ENCODE assay signal across 21 cellular contexts in genomic region chr13:34776984-34777913, GRCh38.
DNase-seq lines count a peak whose midpoint lies in the region; ATAC-seq, FAIRE-seq and TF ChIP-seq lines count a peak whose summit lies in the region.
"Had no signal": no experiment of that assay in that cellular context is flagged by ENCODE, and none has a peak within 500 bp of the region (broad histone marks: within the 10 kb centered on the region; RNA-seq: fewer than 3 reads in every experiment).

No MANE protein-coding gene starts in this region.

- H3K9ac ChIP-seq in H1 (replicated peaks in 1 of 4; ENCODE audit: extremely low read depth in 1 of 4, low read depth in 3 of 4, low read length in 3 of 4) (no peak overlapping the region), mesendoderm (ENCODE audit: low read length) (no peak overlapping the region)
- H3K9ac ChIP-seq: BLaER1 had no signal

- H4K20me1 ChIP-seq in GM23338 (replicated peaks; ENCODE audit: insufficient read depth): no peaks in the 10 kb centered on the region
- H4K20me1 ChIP-seq in H1 (replicated peaks in 1 of 2; ENCODE audit: control insufficient read depth in 1 of 2, insufficient read depth in 2 of 2, low read length in 2 of 2): no peaks in the 10 kb centered on the region
- H4K20me1 ChIP-seq: BLaER1 had no signal

- no peak for TF ChIP-seq RAD21 in H1 (IDR thresholded peaks at IDR 0.05 in 1 of 2, conservative IDR thresholded peaks at IDR 0.05 in 1 of 2; ENCODE audit: low read depth in 2 of 2, low read length in 2 of 2)

- H3K27ac ChIP-seq in GM23338 (ENCODE audit: low read depth) (peak overlapping the region; percentile 58), H1 (ENCODE audit: low read depth, low read length) (no peak overlapping the region), mesendoderm (ENCODE audit: low read depth, low read length) (no peak overlapping the region), spleen (no peak overlapping the region)
- H3K27ac ChIP-seq: BLaER1 had no signal

- H3K9me3 Mint-ChIP-seq in GM23338: peaks cover 4% of the 10 kb centered on the region; the same call in 2 of the 3 replicates

- H2BK120ac ChIP-seq in H1 (replicated peaks; ENCODE audit: low read depth, low read length): no peak overlapping the region
- peak overlapping the region; percentile 38 for H2BK120ac ChIP-seq in mesendoderm (ENCODE audit: low read depth, low read length)

- H3K36me3 ChIP-seq in GM23338 (ENCODE audit: insufficient read depth) (no peaks in the 10 kb centered on the region), H1 (ENCODE audit: control insufficient read depth in 2 of 4, insufficient read depth in 4 of 4, low read length in 3 of 4) (no peaks in the 10 kb centered on the region), mesendoderm (ENCODE audit: control insufficient read depth, insufficient read depth, low read length) (no peaks in the 10 kb centered on the region), spleen (no peaks in the 10 kb centered on the region)
- H3K36me3 ChIP-seq: BLaER1 had no signal

- H3K4me3 ChIP-seq in GM23338 (no peak overlapping the region), H1 (ENCODE audit: extremely low read depth in 1 of 4, insufficient read depth in 2 of 4, low read depth in 3 of 4, low read length in 4 of 4) (0 out of 8 replicates have a peak overlapping the region, but pooled peaks of 1 of the 4 experiments have one; percentile 7), mesendoderm (ENCODE audit: low read length) (no peak overlapping the region), spleen (no peak overlapping the region)
- H3K4me3 ChIP-seq: BLaER1 had no signal

- H3K56ac ChIP-seq in H1 (replicated peaks; ENCODE audit: insufficient read length, low read depth, low read length) (no peak overlapping the region), mesendoderm (ENCODE audit: low read length) (no peak overlapping the region)

- no peaks in the 10 kb centered on the region for H3K23me2 ChIP-seq in H1 (ENCODE audit: low read depth, low read length)

- peaks cover 4% of the 10 kb centered on the region; the same call in 1 of the 2 replicates for H3K9me2 ChIP-seq in GM23338 (ENCODE audit: insufficient read depth)

- no peak overlapping the region for H3K4me3 Mint-ChIP-seq in GM23338
- H3K4me3 Mint-ChIP-seq: CD4-positive, CD25-positive, alpha-beta regulatory T cell had no signal

- H3K4me2 ChIP-seq in GM23338 (0 out of 2 replicates have a peak overlapping the region, but pooled peaks have one; percentile 12), H1 (ENCODE audit: insufficient read depth in 1 of 2, low read depth in 2 of 2, low read length in 2 of 2) (no peak overlapping the region), mesendoderm (ENCODE audit: low read length) (no peak overlapping the region)
- H3K4me2 ChIP-seq: BLaER1 had no signal

- DNase-seq in GM23338 (ENCODE audit: low spot score) (peak; percentile 37), H1 (ENCODE audit: low read depth in 1 of 2, low spot score in 2 of 2) (no peak), mesendoderm (no peak), spleen (no peak)
- DNase-seq: CD4-positive, CD25-positive, alpha-beta regulatory T cell; DMS153; DND-41; NCI-H1092; NCI-H1417 treated with DMSO at 0.1 percent for 48 hours; NCI-H1694 treated with DMSO at 0.1 percent for 48 hours; NCI-H2081; NCI-H226; NCI-H510A; NCI-H69; RPMI8226; SHP77 had no signal

- H2BK5ac ChIP-seq in H1 (ENCODE audit: low read depth, low read length) (no peak overlapping the region), mesendoderm (ENCODE audit: low read length) (no peak overlapping the region)

- POLR2A ChIA-PET in H1 (lab: Charles Lee; ENCODE audit: partially characterized antibody): no interaction called here

- H2BK20ac ChIP-seq in H1 (ENCODE audit: low read length): no peak overlapping the region; the same call in 1 of the 2 replicates

- no peak overlapping the region for H3K14ac ChIP-seq in H1 (ENCODE audit: insufficient read length)

- H3K27ac Mint-ChIP-seq in GM23338: peak overlapping the region; percentile 92
- H3K27ac Mint-ChIP-seq: CD4-positive, CD25-positive, alpha-beta regulatory T cell had no signal

- peaks cover 26% of the 10 kb centered on the region for H3K4me1 Mint-ChIP-seq in GM23338
- H3K4me1 Mint-ChIP-seq: CD4-positive, CD25-positive, alpha-beta regulatory T cell had no signal

- H3K27me3 ChIP-seq in GM23338 (ENCODE audit: insufficient read depth): no peaks in the 10 kb centered on the region
- H3K27me3 ChIP-seq in H1 (replicated peaks in 1 of 4; ENCODE audit: control insufficient read depth in 3 of 4, extremely low read depth in 1 of 4, insufficient read depth in 3 of 4, low read length in 3 of 4): no peaks in the 10 kb centered on the region
- H3K27me3 ChIP-seq in mesendoderm (ENCODE audit: insufficient read depth, low read length, poor library complexity): no peaks in the 10 kb centered on the region
- no peaks in the 10 kb centered on the region for H3K27me3 ChIP-seq in spleen (replicated peaks in 1 of 7)
- H3K27me3 ChIP-seq: BLaER1 had no signal

- no peak overlapping the region for H2BK12ac ChIP-seq in H1 (ENCODE audit: low read depth, low read length)

- H4K8ac ChIP-seq in H1 (ENCODE audit: extremely low read depth, insufficient read depth, low read length) (no peak overlapping the region), mesendoderm (ENCODE audit: low read depth, low read length) (no peak overlapping the region)

- H3K79me1 ChIP-seq in H1 (ENCODE audit: low read depth, low read length) (no peaks in the 10 kb centered on the region), mesendoderm (ENCODE audit: low read length) (no peaks in the 10 kb centered on the region)

- WGBS in H1 (ENCODE audit: extremely low coverage in 1 of 2, insufficient coverage in 1 of 2, insufficient read length in 1 of 2, insufficient replicate concordance in 2 of 2, low coverage in 1 of 2, low lambda C conversion rate in 2 of 2, missing lambda C conversion rate in 1 of 2), 2 experiments: 71% methylated on average over 8 of the region's 8 CpGs; no CpG with 5 or more reads in 1 of the 2 experiments
- WGBS in mesendoderm (ENCODE audit: extremely low coverage, insufficient coverage, low lambda C conversion rate): no CpG with 5 or more reads among the region's 8 CpGs
- 78 to 84% (median 79%) methylated on average over 8 of the region's 8 CpGs for WGBS in spleen, 5 donors

- H3K4ac ChIP-seq in H1 (replicated peaks; ENCODE audit: insufficient read length, low read depth, low read length) (no peak overlapping the region), mesendoderm (ENCODE audit: low read depth, low read length) (no peak overlapping the region)

- H4K91ac ChIP-seq in H1 (replicated peaks; ENCODE audit: insufficient read length, low read length): no peak overlapping the region

- H2BK15ac ChIP-seq in H1 (ENCODE audit: low read length) (no peak overlapping the region; the same call in 1 of the 2 replicates), mesendoderm (replicated peaks; ENCODE audit: low read depth) (no peak overlapping the region)

- intact Hi-C loops in spleen (cut with DNase I; ENCODE audit: low total_unique reads): no loop called here

- no peaks in the 10 kb centered on the region for H3K79me2 ChIP-seq in GM23338 (replicated peaks; ENCODE audit: insufficient read depth)
- H3K79me2 ChIP-seq in H1 (ENCODE audit: control insufficient read depth in 1 of 2, insufficient read depth in 2 of 2, low read length in 2 of 2): no peaks in the 10 kb centered on the region
- H3K79me2 ChIP-seq in mesendoderm (ENCODE audit: control insufficient read depth, insufficient read depth, low read length): no peaks in the 10 kb centered on the region

- no peaks in the 10 kb centered on the region for H3K27me3 Mint-ChIP-seq in GM23338 (ENCODE audit: insufficient read depth, low read depth, poor library complexity)
- H3K27me3 Mint-ChIP-seq: CD4-positive, CD25-positive, alpha-beta regulatory T cell had no signal

- no peak for TF ChIP-seq EP300 in H1 (IDR thresholded peaks at IDR 0.05; ENCODE audit: borderline replicate concordance in 1 of 2, low read depth in 2 of 2, low read length in 2 of 2)

- no peaks in the 10 kb centered on the region for H3K9me3 ChIP-seq in H1 (ENCODE audit: insufficient read depth in 2 of 2, low read depth in 1 of 2, low read length in 1 of 2)
- H3K9me3 ChIP-seq in spleen: peaks cover 0 to 4% (median 0%) of the 10 kb centered on the region in 8 donors

- H3K18ac ChIP-seq in H1 (ENCODE audit: extremely low read depth, low read length) (no peak overlapping the region), mesendoderm (ENCODE audit: low read length) (peak overlapping the region; percentile 56)

- no peak overlapping the region for H3K23ac ChIP-seq in H1 (ENCODE audit: insufficient read length)
- H3K23ac ChIP-seq in mesendoderm (ENCODE audit: low read length): no peak overlapping the region

- H2AK5ac ChIP-seq in H1 (ENCODE audit: low read depth, low read length) (peak overlapping the region; percentile 25; the same call in 1 of the 2 replicates), mesendoderm (ENCODE audit: low read length) (no peak overlapping the region)

- TF ChIP-seq CTCF in GM23338 (conservative IDR thresholded peaks at IDR 0.05; ENCODE audit: low read depth in 2 of 2) (no peak), H1 (IDR thresholded peaks at IDR 0.05; ENCODE audit: control extremely low read depth in 1 of 3, insufficient read depth in 1 of 3, low read depth in 1 of 3, low read length in 3 of 3) (no peak), spleen (IDR thresholded peaks at IDR 0.05 in 8 of 11, conservative IDR thresholded peaks at IDR 0.05 in 3 of 11) (no peak)

- no peak for TF ChIP-seq POLR2A in H1 (IDR thresholded peaks at IDR 0.05; ENCODE audit: control extremely low read depth in 1 of 2, low read depth in 2 of 2, low read length in 2 of 2)
- TF ChIP-seq POLR2A in spleen (IDR thresholded peaks at IDR 0.05): no peak

- FAIRE-seq in H1 (lab: Jason Lieb, UNC): no peak
- FAIRE-seq: A204.1 had no signal

- H2AFZ ChIP-seq in GM23338 (no peak overlapping the region), H1 (ENCODE audit: low read length) (no peak overlapping the region)

- ATAC-seq in GM23338 (peak; percentile 63), HG03432 (IDR thresholded peaks at IDR 0.05; ENCODE audit: unreplicated experiment) (peak; percentile 52), GM21786 (IDR thresholded peaks at IDR 0.05; ENCODE audit: unreplicated experiment) (no peak), GM19467 (IDR thresholded peaks at IDR 0.05; ENCODE audit: unreplicated experiment) (no peak)

- peaks cover 3% of the 10 kb centered on the region; the same call in 2 of the 3 replicates for H3K36me3 Mint-ChIP-seq in GM23338 (ENCODE audit: low read depth)
- H3K36me3 Mint-ChIP-seq: CD4-positive, CD25-positive, alpha-beta regulatory T cell had no signal

- H3K4me1 ChIP-seq in GM23338 (ENCODE audit: insufficient read depth) (peaks cover 16% of the 10 kb centered on the region), H1 (replicated peaks in 1 of 4; ENCODE audit: control insufficient read depth in 3 of 4, insufficient read depth in 4 of 4, low read length in 3 of 4) (peaks cover 0 to 9% (median 2%) of the 10 kb centered on the region in 4 experiments; a peak in 2 of 7 replicates), mesendoderm (ENCODE audit: control insufficient read depth, low read depth, low read length) (peaks cover 2% of the 10 kb centered on the region), spleen (no peaks in the 10 kb centered on the region)
- H3K4me1 ChIP-seq: BLaER1 had no signal

- H3F3A ChIP-seq in GM23338 (replicated peaks; ENCODE audit: low read depth): no peaks in the 10 kb centered on the region

- no peak overlapping the region for H4K5ac ChIP-seq in H1 (ENCODE audit: insufficient read length, low read depth, low read length)
- no peak overlapping the region for H4K5ac ChIP-seq in mesendoderm (ENCODE audit: low read length)

- CTCF ChIA-PET in H1 (lab: Charles Lee; ENCODE audit: partially characterized antibody): interaction anchor here (0.6 to 0.7 kb wide), 2 partner anchors 43 to 462 kb away, joined by 3 to 5 read pairs; no protein-coding TSS in a partner anchor

Comparison
In these comparisons a context has a peak if more than half of its experiments do, and no peak if none do; other contexts are left out.
1. ATAC-seq: peak in GM23338 (single experiment) and HG03432 (single experiment); none in GM21786 (single experiment) and GM19467 (single experiment).